Comparison of ENCODE assay signal across 27 cellular contexts in genomic region chr6:97406633-97407032, GRCh38.
"Had no signal": no experiment of that assay in that cellular context is flagged by ENCODE, and none has a peak within 500 bp of the region (broad histone marks: within the 10 kb centered on the region; RNA-seq: fewer than 3 reads in every experiment).

No MANE protein-coding gene starts in this region.

- H3K4me1 Mint-ChIP-seq: activated CD4-positive, alpha-beta T cell treated with anti-CD3 and anti-CD28 coated beads for 36 hours; activated CD4-positive, alpha-beta T cell treated with anti-CD3 and anti-CD28 coated beads, Interleukin-2, amount 10 ng/mL, durations not matched to agents 7 days and 5 days had no signal

- H3K27ac ChIP-seq: adrenal gland, body of pancreas, SJCRH30 had no signal

- H3K9ac ChIP-seq: SK-N-SH had no signal

- H3K4me3 Mint-ChIP-seq: activated CD4-positive, alpha-beta T cell treated with anti-CD3 and anti-CD28 coated beads for 36 hours; activated CD4-positive, alpha-beta T cell treated with anti-CD3 and anti-CD28 coated beads, Interleukin-2, amount 10 ng/mL, durations not matched to agents 7 days and 5 days; activated CD8-positive, alpha-beta T cell treated with anti-CD3 and anti-CD28 coated beads, Interleukin-2, amount 10 ng/mL, durations not matched to agents 7 days and 5 days; activated naive CD4-positive, alpha-beta T cell treated with anti-CD3 and anti-CD28 coated beads for 36 hours; activated T-cell treated with anti-CD3 and anti-CD28 coated beads, Interleukin-2, amount 50 U/mL, for 24 hours; activated T-helper 1 cell treated with anti-CD3 and anti-CD28 coated beads, Interleukin-12 subunit alpha, Interleukin-12 subunit beta, Interleukin-2, Interleukin-4 antibody, amounts not matched to agents 30 ng/mL and 10 ng/mL and 1 ng/mL, durations not matched to agents 14 hours and 24 hours and 36 hours; T-helper 1 cell treated with Interleukin-12 subunit alpha and Interleukin-12 subunit beta and Interleukin-4 antibody, amounts not matched to agents 30 μg/mL and 1 μg/mL, for 36 hours; T-helper 2 cell treated with Interferon-gamma antibody and Interleukin-4, amounts not matched to agents 5 μg/mL and 100 μg/mL, for 36 hours; WTC11 had no signal

- H3K27ac Mint-ChIP-seq: activated CD4-positive, alpha-beta T cell treated with anti-CD3 and anti-CD28 coated beads for 36 hours; activated CD4-positive, alpha-beta T cell treated with anti-CD3 and anti-CD28 coated beads, Interleukin-2, amount 10 ng/mL, durations not matched to agents 7 days and 5 days; activated CD8-positive, alpha-beta T cell treated with anti-CD3 and anti-CD28 coated beads, Interleukin-2, amount 10 ng/mL, durations not matched to agents 7 days and 5 days; activated naive CD4-positive, alpha-beta T cell treated with anti-CD3 and anti-CD28 coated beads for 36 hours; activated naive CD4-positive, alpha-beta T cell treated with anti-CD3 and anti-CD28 coated beads, Interleukin-2, amount 50 U/mL, for 72 hours; activated T-cell treated with anti-CD3 and anti-CD28 coated beads, Interleukin-2, amount 50 U/mL, for 24 hours; activated T-helper 1 cell treated with anti-CD3 and anti-CD28 coated beads, Interleukin-12 subunit alpha, Interleukin-12 subunit beta, Interleukin-2, Interleukin-4 antibody, amounts not matched to agents 30 ng/mL and 10 ng/mL and 1 ng/mL, durations not matched to agents 14 hours and 24 hours and 36 hours; T-helper 1 cell treated with Interleukin-12 subunit alpha and Interleukin-12 subunit beta and Interleukin-4 antibody, amounts not matched to agents 30 μg/mL and 1 μg/mL, for 36 hours; T-helper 2 cell treated with Interferon-gamma antibody and Interleukin-4, amounts not matched to agents 5 μg/mL and 100 μg/mL, for 36 hours; WTC11 had no signal

- H3K27me3 ChIP-seq: body of pancreas, SJCRH30 had no signal

- H3K4me3 ChIP-seq: adrenal gland, body of pancreas, SJCRH30 had no signal

- DNase-seq: activated CD4-positive, alpha-beta T cell treated with anti-CD3 and anti-CD28 coated beads for 36 hours; activated CD4-positive, alpha-beta T cell treated with anti-CD3 and anti-CD28 coated beads, Interleukin-2, amount 10 ng/mL, durations not matched to agents 7 days and 5 days; activated CD4-positive, alpha-beta T cell treated with anti-CD3 and anti-CD28 coated beads, Interleukin-2, amount 50 U/mL, for 48 hours; activated CD8-positive, alpha-beta T cell treated with anti-CD3 and anti-CD28 coated beads, Interleukin-2, amount 10 ng/mL, durations not matched to agents 7 days and 5 days; activated gamma-delta T cell treated with Interleukin-2 at 50 U/mL for 16 hours; activated naive CD4-positive, alpha-beta T cell treated with anti-CD3 and anti-CD28 coated beads for 36 hours; activated T-cell treated with anti-CD3 and anti-CD28 coated beads, Interleukin-2, amount 50 U/mL, for 24 hours; adrenal gland; body of pancreas; caudate nucleus; cerebellar nuclear complex; NCI-H1105 treated with DMSO at 0.1 percent for 48 hours; NCI-H1436; NCI-H1694 treated with DMSO at 0.1 percent for 48 hours; NCI-H2029; NCI-H345; NCI-H524 treated with DMSO at 0.1 percent for 48 hours; SHP77; SJCRH30; SK-N-SH had no signal

- H3K36me3 ChIP-seq: adrenal gland, SJCRH30 had no signal

- H3K4me1 ChIP-seq: adrenal gland, body of pancreas, SJCRH30 had no signal

- ATAC-seq: activated CD4-positive, alpha-beta T cell treated with anti-CD3 and anti-CD28 coated beads for 36 hours; activated CD4-positive, CD25-positive, alpha-beta regulatory T cell treated with anti-CD3 and anti-CD28 coated beads, Interleukin-2, amount 50 U/mL, for 24 hours; activated CD8-positive, alpha-beta T cell treated with anti-CD3 and anti-CD28 coated beads, Interleukin-2, amount 10 ng/mL, durations not matched to agents 7 days and 5 days; activated naive CD4-positive, alpha-beta T cell treated with anti-CD3 and anti-CD28 coated beads, Interleukin-2, amount 50 U/mL, for 72 hours; body of pancreas; Panc1 had no signal

- H3K4me2 ChIP-seq: SK-N-SH had no signal

- H3K9me3 Mint-ChIP-seq: activated CD4-positive, alpha-beta T cell treated with anti-CD3 and anti-CD28 coated beads, Interleukin-2, amount 10 ng/mL, durations not matched to agents 7 days and 5 days; activated naive CD4-positive, alpha-beta T cell treated with anti-CD3 and anti-CD28 coated beads for 36 hours; activated naive CD4-positive, alpha-beta T cell treated with anti-CD3 and anti-CD28 coated beads, Interleukin-2, amount 50 U/mL, for 72 hours; activated T-cell treated with anti-CD3 and anti-CD28 coated beads, Interleukin-2, amount 50 U/mL, for 24 hours; activated T-helper 1 cell treated with anti-CD3 and anti-CD28 coated beads, Interleukin-12 subunit alpha, Interleukin-12 subunit beta, Interleukin-2, Interleukin-4 antibody, amounts not matched to agents 30 ng/mL and 10 ng/mL and 1 ng/mL, durations not matched to agents 14 hours and 24 hours and 36 hours; T-helper 1 cell treated with Interleukin-12 subunit alpha and Interleukin-12 subunit beta and Interleukin-4 antibody, amounts not matched to agents 30 μg/mL and 1 μg/mL, for 36 hours; T-helper 2 cell treated with Interferon-gamma antibody and Interleukin-4, amounts not matched to agents 5 μg/mL and 100 μg/mL, for 36 hours; WTC11 had no signal

- H3K9me2 ChIP-seq: SK-N-SH had no signal

- H3K36me3 Mint-ChIP-seq: activated naive CD4-positive, alpha-beta T cell treated with anti-CD3 and anti-CD28 coated beads, Interleukin-2, amount 50 U/mL, for 72 hours; WTC11 had no signal

- H3K9me3 ChIP-seq: adrenal gland, body of pancreas, SJCRH30, SK-N-SH had no signal
